8 cellular contexts compared by ENCODE assay signal in genomic region chr6:119856136-119856535, GRCh38.
DNase-seq lines count a peak whose midpoint lies in the region; ATAC-seq and TF ChIP-seq lines count a peak whose summit lies in the region.

No MANE protein-coding gene starts in this region.

- H2BK120ac ChIP-seq in H9 (ENCODE audit: low read depth, low read length, poor library complexity, severe bottlenecking): no peak overlapping the region

- H3K4ac ChIP-seq in H9 (ENCODE audit: low read depth, low read length): no peak overlapping the region

- no TSS peak for BruUV-seq in PC-3 (replicated peaks; lab: Mats Ljungman, UMichigan)

- H4K91ac ChIP-seq in H9 (ENCODE audit: insufficient read length, low read depth, low read length): no peak overlapping the region

- no peak overlapping the region for H4K8ac ChIP-seq in H9 (replicated peaks; ENCODE audit: insufficient read length, low read depth, low read length)

- no peak overlapping the region for H3K18ac ChIP-seq in H9 (ENCODE audit: insufficient read length, low read depth, low read length)

- H3K9me2 ChIP-seq in PC-3 (replicated peaks; ENCODE audit: low read length): no peaks in the 10 kb centered on the region

- H4K5ac ChIP-seq in H9 (ENCODE audit: insufficient read length, low read depth, low read length): no peak overlapping the region

- H3F3A ChIP-seq in PC-3 (ENCODE audit: low read length, unreplicated experiment): no peaks in the 10 kb centered on the region

- H3K79me1 ChIP-seq in H9 (ENCODE audit: insufficient read depth, low read depth, low read length, poor library complexity, severe bottlenecking): no peaks in the 10 kb centered on the region

- no peaks in the 10 kb centered on the region; a peak in 1 of 7 replicates for H3K36me3 Mint-ChIP-seq in H9 (ENCODE audit: insufficient read depth in 1 of 3, low read depth in 3 of 3)

- POLR2A ChIA-PET in PC-3 (lab: Charles Lee; ENCODE audit: unreplicated experiment): interaction anchor here (0.9 kb wide), 1 partner anchor 254 kb away, joined by 6 read pairs; no protein-coding TSS in a partner anchor

- intact Hi-C loops in PC-3 (cut with micrococcal nuclease): loop anchor here (10.0 kb wide), 1 partner anchor 99 kb away; no protein-coding TSS in a partner anchor

- H3K36me3 ChIP-seq in PC-3 (ENCODE audit: low read depth, low read length): no peaks in the 10 kb centered on the region

- H2AK5ac ChIP-seq in H9 (ENCODE audit: insufficient read length, low read length): no peak overlapping the region

- H3K4me2 ChIP-seq in PC-3 (ENCODE audit: low read length) (peak overlapping the region; percentile 66), H9 (ENCODE audit: insufficient read depth, insufficient read length, low read length) (no peak overlapping the region)

- no peak overlapping the region for H3K27ac Mint-ChIP-seq in H9

- H3K9me3 Mint-ChIP-seq in H9: no peaks in the 10 kb centered on the region

- H3K27me3 ChIP-seq in PC-3 (ENCODE audit: low read length) (no peaks in the 10 kb centered on the region), foreskin keratinocyte (no peaks in the 10 kb centered on the region), H9 (ENCODE audit: insufficient read depth, low read length) (no peaks in the 10 kb centered on the region)

- no CpG with 5 or more reads among the region's 3 CpGs for WGBS in H9 (ENCODE audit: extremely low coverage, insufficient read length, low lambda C conversion rate)

- H2AFZ ChIP-seq in PC-3 (ENCODE audit: low read length) (peak overlapping the region; percentile 45; the same call in 1 of the 2 replicates), H9 (ENCODE audit: low read length) (no peak overlapping the region)

- H2BK12ac ChIP-seq in H9 (ENCODE audit: insufficient read length, low read depth, low read length): no peak overlapping the region

- H4K20me1 ChIP-seq in PC-3 (ENCODE audit: low read length) (no peaks in the 10 kb centered on the region), H9 (ENCODE audit: control insufficient read depth, insufficient read depth, insufficient read length) (no peaks in the 10 kb centered on the region)

- no peak for TF ChIP-seq CTCF in GM13976 (IDR thresholded peaks at IDR 0.05; ENCODE audit: borderline replicate concordance, control extremely low read depth, extremely low read depth, insufficient read depth, missing control alignments)
- no peak for TF ChIP-seq CTCF in PC-3 (conservative IDR thresholded peaks at IDR 0.05; ENCODE audit: low read depth, low read length)
- no peak for TF ChIP-seq CTCF in foreskin keratinocyte (conservative IDR thresholded peaks at IDR 0.05)
- TF ChIP-seq CTCF in H9 (conservative IDR thresholded peaks at IDR 0.05): no peak

- no peak overlapping the region for H3K14ac ChIP-seq in H9 (ENCODE audit: insufficient read depth, low read length)

- H3K4me3 Mint-ChIP-seq in H9: no peak overlapping the region

- H2BK5ac ChIP-seq in H9 (ENCODE audit: insufficient read length, low read length): no peak overlapping the region

- no peak overlapping the region for H3T11ph ChIP-seq in H9 (ENCODE audit: low read length)

- no peak overlapping the region for H2BK20ac ChIP-seq in H9 (ENCODE audit: low read depth, low read length, poor library complexity, severe bottlenecking)

- H2BK15ac ChIP-seq in H9 (ENCODE audit: low read depth, low read length): no peak overlapping the region

- in situ Hi-C loops in GM13976 (cut with MboI; ENCODE audit: low sequenced_read_pairs, unreplicated experiment): no loop called here

- H3K79me2 ChIP-seq in PC-3 (ENCODE audit: low read length) (no peaks in the 10 kb centered on the region), H9 (ENCODE audit: insufficient read depth, low read length) (no peaks in the 10 kb centered on the region)

- ATAC-seq in GM21786 (IDR thresholded peaks at IDR 0.05; ENCODE audit: unreplicated experiment) (peak; percentile 54), PC-3 (no peak), foreskin keratinocyte (peak; percentile 83), HG03095 (IDR thresholded peaks at IDR 0.05; ENCODE audit: unreplicated experiment) (no peak)

- H3K9me3 ChIP-seq in PC-3 (ENCODE audit: low read length) (no peaks in the 10 kb centered on the region), H9 (ENCODE audit: control insufficient read depth, low read depth, low read length) (no peaks in the 10 kb centered on the region)

- H3K27ac ChIP-seq in PC-3 (ENCODE audit: low read length) (no peak overlapping the region), foreskin keratinocyte (peak overlapping the region; percentile 82), H9 (ENCODE audit: insufficient read length, low read depth, low read length) (no peak overlapping the region)

- CTCF ChIA-PET in PC-3 (lab: Charles Lee): no interaction called here

- DNase-seq in GM13976 (ENCODE audit: low spot score) (peak; percentile 5), PC-3 (peak; percentile 25), foreskin keratinocyte (no peak), H9 (no peak), SKM-1 treated with dmso at 0.1 percent for 144 hours (lab: John Stamatoyannopoulos, UW; ENCODE audit: unreplicated experiment) (no peak), C1 segment of cervical spinal cord (lab: John Stamatoyannopoulos, UW) (no peak)

- H3K56ac ChIP-seq in H9 (ENCODE audit: insufficient read length, low read depth, low read length): no peak overlapping the region

- H3K4me1 ChIP-seq in PC-3 (ENCODE audit: insufficient read depth, low read length) (peaks cover 21% of the 10 kb centered on the region), foreskin keratinocyte (no peaks in the 10 kb centered on the region), H9 (ENCODE audit: insufficient read depth, low read length) (no peaks in the 10 kb centered on the region)

- H3K4me1 Mint-ChIP-seq in H9: no peaks in the 10 kb centered on the region

- H3K23ac ChIP-seq in H9 (ENCODE audit: insufficient read length, low read depth, low read length): no peak overlapping the region

- H3K23me2 ChIP-seq in H9 (ENCODE audit: insufficient read length, low read depth, low read length, poor library complexity, severe bottlenecking): no peaks in the 10 kb centered on the region

- H3K9ac ChIP-seq in PC-3 (ENCODE audit: low read length) (no peak overlapping the region), H9 (ENCODE audit: extremely low read depth, insufficient read length, low read length) (no peak overlapping the region)

- peak overlapping the region; percentile 44; the same call in 1 of the 2 replicates for H3K4me3 ChIP-seq in PC-3 (ENCODE audit: low read length)

- H3K27me3 Mint-ChIP-seq in H9 (ENCODE audit: low read depth): no peaks in the 10 kb centered on the region

Comparison
In these comparisons a context has a peak if more than half of its experiments do, and no peak if none do; other contexts are left out.
1. DNase-seq: peak in GM13976 (single experiment) and PC-3 (single experiment); none in foreskin keratinocyte (0 of 2), H9 (single experiment), SKM-1 treated with dmso at 0.1 percent for 144 hours (single experiment) and C1 segment of cervical spinal cord (0 of 14).
2. ATAC-seq: peak in GM21786 (single experiment) and foreskin keratinocyte (single experiment); none in PC-3 (single experiment) and HG03095 (single experiment).